In genomic region chr19:43476606-43477005, GRCh38 we compare ENCODE assay signal across 15 cellular contexts. TPM values are rescaled to one million over a fixed set of nuclear protein-coding genes. Genes with fewer than 3 reads are reported as not detected.
DNase-seq lines count a peak whose midpoint lies in the region; ATAC-seq and TF ChIP-seq lines count a peak whose summit lies in the region.
"Had no signal": no experiment of that assay in that cellular context is flagged by ENCODE, and none has a peak within 500 bp of the region (broad histone marks: within the 10 kb centered on the region; RNA-seq: fewer than 3 reads in every experiment).

No MANE protein-coding gene starts in this region.

- H3K4me3 Mint-ChIP-seq in T-helper 2 cell treated with Interferon-gamma antibody and Interleukin-4, amounts not matched to agents 5 μg/mL and 100 μg/mL, for 36 hours, result no peak overlapping the region
- H3K4me3 Mint-ChIP-seq: T-helper 1 cell treated with Interleukin-12 subunit alpha and Interleukin-12 subunit beta and Interleukin-4 antibody, amounts not matched to agents 30 μg/mL and 1 μg/mL, for 36 hours had no signal

- no peak overlapping the region for H3K27ac Mint-ChIP-seq in T-helper 2 cell treated with Interferon-gamma antibody and Interleukin-4, amounts not matched to agents 5 μg/mL and 100 μg/mL, for 36 hours

- no peak overlapping the region for H3K9ac ChIP-seq in SK-N-SH

- H3K4me3 ChIP-seq in SK-N-SH (ENCODE audit: low read depth in 2 of 2, low read length in 1 of 2) (no peak overlapping the region), right cardiac atrium (ENCODE audit: low read length) (no peak overlapping the region)
- H3K4me3 ChIP-seq: K562 had no signal

- no peaks in the 10 kb centered on the region for H3K79me2 ChIP-seq in SK-N-SH (ENCODE audit: insufficient read depth)

- ATAC-seq in SK-N-SH treated with all-trans-retinoic acid at 6 μM for 48 hours, result no peak; the same call in 2 of the 3 replicates
- ATAC-seq in right cardiac atrium, result no peak
- ATAC-seq: K562 had no signal

- H3K27ac ChIP-seq in SK-N-SH (ENCODE audit: low read depth in 2 of 2, low read length in 1 of 2) (peak overlapping the region in 1 of 2 experiments; percentile 48; a peak in 2 of 4 replicates), right cardiac atrium (ENCODE audit: low read length) (no peak overlapping the region)
- H3K27ac ChIP-seq: 22Rv1 had no signal

- no peaks in the 10 kb centered on the region for H3K36me3 ChIP-seq in SK-N-SH (replicated peaks in 1 of 2; ENCODE audit: control insufficient read depth in 1 of 2, insufficient read depth in 2 of 2, low read length in 1 of 2)

- no peaks in the 10 kb centered on the region for H3K27me3 Mint-ChIP-seq in T-helper 2 cell treated with Interferon-gamma antibody and Interleukin-4, amounts not matched to agents 5 μg/mL and 100 μg/mL, for 36 hours (ENCODE audit: low read depth)
- H3K27me3 Mint-ChIP-seq: activated naive CD8-positive, alpha-beta T cell had no signal

- H3K27me3 ChIP-seq in SK-N-SH (ENCODE audit: insufficient read depth) (no peaks in the 10 kb centered on the region), right cardiac atrium (ENCODE audit: control insufficient read depth, insufficient read depth) (no peaks in the 10 kb centered on the region)

- no peak for TF ChIP-seq CTCF in SK-N-SH (IDR thresholded peaks at IDR 0.05)

- no peaks in the 10 kb centered on the region for H4K20me1 ChIP-seq in SK-N-SH (ENCODE audit: insufficient read depth)

- peaks cover 7% of the 10 kb centered on the region for H3F3A ChIP-seq in SK-N-SH (replicated peaks; ENCODE audit: insufficient read depth)

- peaks cover 6% of the 10 kb centered on the region for H3K36me3 Mint-ChIP-seq in T-helper 2 cell treated with Interferon-gamma antibody and Interleukin-4, amounts not matched to agents 5 μg/mL and 100 μg/mL, for 36 hours (ENCODE audit: low read depth)

- H2AFZ ChIP-seq in SK-N-SH (ENCODE audit: low read depth), result no peak overlapping the region

- no peaks in the 10 kb centered on the region for H3K9me2 ChIP-seq in SK-N-SH

- no peak for TF ChIP-seq RAD21 in SK-N-SH (IDR thresholded peaks at IDR 0.05; ENCODE audit: low read length)

- DNase-seq in SK-N-SH, result no peak
- peak; percentile 78 for DNase-seq in astrocyte of the hippocampus (ENCODE audit: low read depth, low spot score)
- peak; percentile 52 for DNase-seq in iris pigment epithelial cell (ENCODE audit: low read depth)
- DNase-seq in right cardiac atrium, result no peak
- DNase-seq in HPDE6-E6E7 (ENCODE audit: extremely low spot score), result no peak
- DNase-seq in T-helper 2 cell treated with Interferon-gamma antibody and Interleukin-4, amounts not matched to agents 5 μg/mL and 100 μg/mL, for 36 hours (ENCODE audit: low spot score), result no peak
- DNase-seq in SIG-M5 (lab: John Stamatoyannopoulos, UW), result no peak
- DNase-seq: activated CD8-positive, alpha-beta memory T cell treated with anti-CD3 and anti-CD28 coated beads for 24 hours; effector CD8-positive, alpha-beta T cell had no signal

- no peaks in the 10 kb centered on the region for H3K9me3 Mint-ChIP-seq in T-helper 2 cell treated with Interferon-gamma antibody and Interleukin-4, amounts not matched to agents 5 μg/mL and 100 μg/mL, for 36 hours
- H3K9me3 Mint-ChIP-seq: nephron; T-helper 1 cell treated with Interleukin-12 subunit alpha and Interleukin-12 subunit beta and Interleukin-4 antibody, amounts not matched to agents 30 μg/mL and 1 μg/mL, for 36 hours had no signal

- CTCF ChIA-PET in SK-N-SH (lab: Yijun Ruan, JAX), result interaction anchor here (0.8 kb wide), 1 partner anchor 43 kb away, joined by 4 read pairs; no protein-coding TSS in a partner anchor

- H3K9me3 ChIP-seq in SK-N-SH, result no peaks in the 10 kb centered on the region
- H3K9me3 ChIP-seq in right cardiac atrium (ENCODE audit: control insufficient read depth, low read length), result no peaks in the 10 kb centered on the region

- H3K4me1 Mint-ChIP-seq in T-helper 2 cell treated with Interferon-gamma antibody and Interleukin-4, amounts not matched to agents 5 μg/mL and 100 μg/mL, for 36 hours (ENCODE audit: low read depth), result peaks cover 8% of the 10 kb centered on the region

- intact Hi-C loops in right cardiac atrium (cut with DNase I), result no loop called here

- H3K4me2 ChIP-seq in SK-N-SH, result no peak overlapping the region

- POLR2A ChIA-PET in SK-N-SH (lab: Yijun Ruan, JAX), result no interaction called here

- no peak for TF ChIP-seq EP300 in SK-N-SH (IDR thresholded peaks at IDR 0.05; ENCODE audit: borderline replicate concordance in 1 of 2, low read depth in 1 of 2, low read length in 1 of 2)

- H3K4me1 ChIP-seq in SK-N-SH (ENCODE audit: control insufficient read depth in 1 of 2, insufficient read depth in 2 of 2, low read depth in 1 of 2, low read length in 1 of 2) (peaks cover 3 to 5% of the 10 kb centered on the region in 2 experiments; a peak in 2 of 4 replicates), right cardiac atrium (ENCODE audit: control insufficient read depth, insufficient read depth, low read length) (no peaks in the 10 kb centered on the region)

TF ChIP-seq in SK-N-SH, 30 proteins besides CTCF, POLR2A, EP300 and RAD21:
- TF ChIP-seq NFIC (IDR thresholded peaks at IDR 0.05; ENCODE audit: borderline replicate concordance), result peak; percentile 33; the same call in 1 of the 2 replicates
- TF ChIP-seq, protein P1, sequence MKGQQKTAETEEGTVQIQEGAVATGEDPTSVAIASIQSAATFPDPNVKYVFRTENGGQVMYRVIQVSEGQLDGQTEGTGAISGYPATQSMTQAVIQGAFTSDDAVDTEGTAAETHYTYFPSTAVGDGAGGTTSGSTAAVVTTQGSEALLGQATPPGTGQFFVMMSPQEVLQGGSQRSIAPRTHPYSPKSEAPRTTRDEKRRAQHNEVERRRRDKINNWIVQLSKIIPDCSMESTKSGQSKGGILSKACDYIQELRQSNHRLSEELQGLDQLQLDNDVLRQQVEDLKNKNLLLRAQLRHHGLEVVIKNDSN (IDR thresholded peaks at IDR 0.05; ENCODE audit: borderline replicate concordance, low read depth), result no peak

TF ChIP-seq in SK-N-SH treated with all-trans-retinoic acid at 6 μM for 48 hours, 23 proteins besides CTCF, POLR2A, EP300 and RAD21 (continues in another document):
- TF ChIP-seq, protein P2, sequence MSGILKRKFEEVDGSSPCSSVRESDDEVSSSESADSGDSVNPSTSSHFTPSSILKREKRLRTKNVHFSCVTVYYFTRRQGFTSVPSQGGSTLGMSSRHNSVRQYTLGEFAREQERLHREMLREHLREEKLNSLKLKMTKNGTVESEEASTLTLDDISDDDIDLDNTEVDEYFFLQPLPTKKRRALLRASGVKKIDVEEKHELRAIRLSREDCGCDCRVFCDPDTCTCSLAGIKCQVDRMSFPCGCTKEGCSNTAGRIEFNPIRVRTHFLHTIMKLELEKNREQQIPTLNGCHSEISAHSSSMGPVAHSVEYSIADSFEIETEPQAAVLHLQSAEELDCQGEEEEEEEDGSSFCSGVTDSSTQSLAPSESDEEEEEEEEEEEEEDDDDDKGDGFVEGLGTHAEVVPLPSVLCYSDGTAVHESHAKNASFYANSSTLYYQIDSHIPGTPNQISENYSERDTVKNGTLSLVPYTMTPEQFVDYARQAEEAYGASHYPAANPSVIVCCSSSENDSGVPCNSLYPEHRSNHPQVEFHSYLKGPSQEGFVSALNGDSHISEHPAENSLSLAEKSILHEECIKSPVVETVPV (CRISPR knock-in tag; IDR thresholded peaks at IDR 0.05), result no peak
- no peak for TF ChIP-seq ZC3H10 (CRISPR knock-in tag; IDR thresholded peaks at IDR 0.05)
- TF ChIP-seq PPARA (CRISPR knock-in tag; IDR thresholded peaks at IDR 0.05; ENCODE audit: borderline replicate concordance), result no peak
- no peak for TF ChIP-seq RARB (CRISPR knock-in tag; IDR thresholded peaks at IDR 0.05)
- TF ChIP-seq TOX (CRISPR knock-in tag; IDR thresholded peaks at IDR 0.05; ENCODE audit: borderline replicate concordance), result no peak
- no peak for TF ChIP-seq TCF4 (CRISPR knock-in tag; IDR thresholded peaks at IDR 0.05; ENCODE audit: borderline replicate concordance)
- no peak for TF ChIP-seq ISL1 (CRISPR knock-in tag; IDR thresholded peaks at IDR 0.05)
- no peak for TF ChIP-seq ZFP30 (CRISPR knock-in tag; IDR thresholded peaks at IDR 0.05)
- TF ChIP-seq, protein P3, sequence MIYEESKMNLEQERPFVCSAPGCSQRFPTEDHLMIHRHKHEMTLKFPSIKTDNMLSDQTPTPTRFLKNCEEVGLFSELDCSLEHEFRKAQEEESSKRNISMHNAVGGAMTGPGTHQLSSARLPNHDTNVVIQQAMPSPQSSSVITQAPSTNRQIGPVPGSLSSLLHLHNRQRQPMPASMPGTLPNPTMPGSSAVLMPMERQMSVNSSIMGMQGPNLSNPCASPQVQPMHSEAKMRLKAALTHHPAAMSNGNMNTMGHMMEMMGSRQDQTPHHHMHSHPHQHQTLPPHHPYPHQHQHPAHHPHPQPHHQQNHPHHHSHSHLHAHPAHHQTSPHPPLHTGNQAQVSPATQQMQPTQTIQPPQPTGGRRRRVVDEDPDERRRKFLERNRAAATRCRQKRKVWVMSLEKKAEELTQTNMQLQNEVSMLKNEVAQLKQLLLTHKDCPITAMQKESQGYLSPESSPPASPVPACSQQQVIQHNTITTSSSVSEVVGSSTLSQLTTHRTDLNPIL (CRISPR knock-in tag; IDR thresholded peaks at IDR 0.05; ENCODE audit: low read depth), result no peak
- TF ChIP-seq SNAI2 (CRISPR knock-in tag; IDR thresholded peaks at IDR 0.05), result no peak

RNA-seq across cellular contexts. Expression of gene LYPD3, which starts 11.2 kb away (rescaled TPM):
- polyA plus RNA-seq in SK-N-SH (2012; rRNA removed) (3.4 and 4.2 TPM in 2 replicates), right cardiac atrium (0.97 TPM)
- 2.3 and 2.8 TPM in 2 replicates for polyA plus RNA-seq in SK-N-SH (2012; cell fraction: cytosol; rRNA removed)
- 5.4 and 7.0 TPM in 2 replicates for polyA plus RNA-seq in SK-N-SH (2012; cell fraction: nucleus; rRNA removed)
- 1 to 10 TPM in 1 of 4 donors, under 1 TPM in 3; 0.53 to 1.5 (median 0.75) TPM for total RNA-seq in right cardiac atrium

RNA-seq across cellular contexts. Expression of gene PHLDB3, which starts 27.9 kb away (rescaled TPM):
- polyA plus RNA-seq in SK-N-SH (2012; rRNA removed) (10.9 and 15.6 TPM in 2 replicates), right cardiac atrium (6.9 TPM)
- 8.9 and 10.8 TPM in 2 replicates for polyA plus RNA-seq in SK-N-SH (2012; cell fraction: cytosol; rRNA removed)
- 28.8 and 35.0 TPM in 2 replicates for polyA plus RNA-seq in SK-N-SH (2012; cell fraction: nucleus; rRNA removed)
- total RNA-seq in right cardiac atrium, result 10 to 100 TPM in 2 of 4 donors, 1 to 10 TPM in 2; 6.3 to 11.4 (median 8.7) TPM

RNA-seq across cellular contexts. Expression of gene ETHE1, which starts 50.4 kb away (rescaled TPM):
- polyA plus RNA-seq in SK-N-SH (2012; rRNA removed), result 74.9 and 86.2 TPM in 2 replicates
- polyA plus RNA-seq in SK-N-SH (2012; cell fraction: cytosol; rRNA removed), result 44.9 and 58.7 TPM in 2 replicates
- 41.3 and 44.5 TPM in 2 replicates for polyA plus RNA-seq in SK-N-SH (2012; cell fraction: nucleus; rRNA removed)
- total RNA-seq in right cardiac atrium, result 10 to 100 TPM; 12.6 to 18.2 (median 14.9) TPM
- 14.1 TPM for polyA plus RNA-seq in right cardiac atrium

RNA-seq across cellular contexts. Expression of gene ZNF575, which starts 56.4 kb away (rescaled TPM):
- polyA plus RNA-seq in SK-N-SH (2012; rRNA removed) (0.31 and 1.0 TPM in 2 replicates), right cardiac atrium (0.97 TPM)
- 0.46 and 0.85 TPM in 2 replicates for polyA plus RNA-seq in SK-N-SH (2012; cell fraction: cytosol; rRNA removed)
- 1.9 and 3.7 TPM in 2 replicates for polyA plus RNA-seq in SK-N-SH (2012; cell fraction: nucleus; rRNA removed)
- 1 to 10 TPM; 1.4 to 3.2 (median 2.4) TPM for total RNA-seq in right cardiac atrium

Comparison
In these comparisons a context has a peak if more than half of its experiments do, and no peak if none do; other contexts are left out.
1. DNase-seq: peak in astrocyte of the hippocampus (single experiment) and iris pigment epithelial cell (single experiment); none in SK-N-SH (single experiment), right cardiac atrium (0 of 3), HPDE6-E6E7 (single experiment), T-helper 2 cell treated with Interferon-gamma antibody and Interleukin-4, amounts not matched to agents 5 μg/mL and 100 μg/mL, for 36 hours (single experiment) and SIG-M5 (single experiment).